In the genomic region with DNA sequence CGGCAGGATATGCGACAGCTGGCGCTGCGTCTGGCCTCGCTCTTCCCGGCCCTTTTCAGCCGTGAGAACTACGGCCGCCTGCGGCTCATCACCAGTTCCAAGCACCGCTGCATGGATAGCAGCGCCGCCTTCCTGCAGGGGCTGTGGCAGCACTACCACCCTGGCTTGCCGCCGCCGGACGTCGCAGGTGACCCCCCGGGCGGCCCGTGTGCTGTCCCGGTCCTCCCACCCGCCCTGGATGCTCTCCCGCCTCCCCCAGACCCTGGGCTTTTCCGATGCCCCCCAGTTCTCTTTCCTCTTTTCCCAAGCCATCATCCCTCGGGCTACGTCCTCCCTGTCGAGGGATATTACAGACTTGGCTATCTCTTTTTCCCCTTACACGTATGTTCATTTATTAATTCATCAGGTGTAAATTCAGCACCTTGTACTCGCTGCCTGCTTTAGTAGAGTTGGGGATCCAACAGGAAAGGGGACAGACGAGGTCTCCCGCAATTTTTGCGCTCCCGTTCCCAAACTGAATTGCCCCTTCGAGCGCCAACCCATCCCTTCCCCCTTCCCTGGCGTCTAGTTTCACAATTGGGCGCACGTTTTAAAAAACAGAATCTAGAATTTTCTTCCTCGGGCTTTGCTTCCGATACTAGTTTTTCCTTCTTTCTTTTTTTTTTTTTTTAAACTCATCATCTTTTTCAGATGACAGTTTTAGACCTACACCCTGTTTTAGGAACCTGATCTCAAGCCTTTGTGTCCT, we compare ENCODE assay signal across 8 cellular contexts. TPM values are rescaled to one million over a fixed set of nuclear protein-coding genes. Genes with fewer than 3 reads are reported as not detected.
DNase-seq lines count a peak whose midpoint lies in the region; ATAC-seq and TF ChIP-seq lines count a peak whose summit lies in the region.

No MANE protein-coding gene starts in this region.

- WGBS in ectodermal cell, 2 experiments, result 0 to 1% methylated on average over 41 of the region's 41 CpGs
- WGBS in lung, 2 donors, result 1% methylated on average over 41 of the region's 41 CpGs

- peak overlapping the region; percentile 76 for H3K27ac ChIP-seq in 22Rv1
- no peak overlapping the region for H3K27ac ChIP-seq in ectodermal cell (ENCODE audit: insufficient read depth, low read depth, low read length, poor library complexity, severe bottlenecking)
- peak overlapping the region; percentile 89 to 95 for H3K27ac ChIP-seq in lung (ENCODE audit: low read depth in 1 of 2, low read length in 1 of 2)

- H3K36me3 ChIP-seq in ectodermal cell (ENCODE audit: control insufficient read depth, insufficient read depth, low read length) (no peaks in the 10 kb centered on the region), lung (ENCODE audit: control insufficient read depth in 2 of 2, insufficient read depth in 2 of 2, low read length in 2 of 2) (no peaks in the 10 kb centered on the region)

- peak overlapping the region; percentile 65 for H3K4me3 ChIP-seq in GM12875 (ENCODE audit: low read depth, low read length)
- peak overlapping the region; percentile 91 for H3K4me3 ChIP-seq in ectodermal cell (ENCODE audit: insufficient read depth, low read depth, low read length)
- peak overlapping the region; percentile 99 for H3K4me3 ChIP-seq in lung

- H3K27me3 ChIP-seq in ectodermal cell (ENCODE audit: control insufficient read depth, insufficient read depth, low read length, poor library complexity, severe bottlenecking), result no peaks in the 10 kb centered on the region
- no peaks in the 10 kb centered on the region for H3K27me3 ChIP-seq in lung (ENCODE audit: control insufficient read depth, insufficient read depth)

- H3K9me3 ChIP-seq in ectodermal cell (ENCODE audit: control insufficient read depth, low read length), result no peaks in the 10 kb centered on the region
- no peaks in the 10 kb centered on the region for H3K9me3 ChIP-seq in lung (ENCODE audit: control insufficient read depth in 2 of 2, insufficient read depth in 1 of 2, low read length in 1 of 2)

- ATAC-seq in HG02763 (IDR thresholded peaks at IDR 0.05; ENCODE audit: unreplicated experiment), result peak; percentile 51
- ATAC-seq in lung (ENCODE audit: insufficient read depth, low FRiP score), result peak; percentile 80

- DNase-seq in NCI-H128 (lab: John Stamatoyannopoulos, UW; ENCODE audit: unreplicated experiment) (peak; percentile 2), lung (ENCODE audit: low spot score) (peak; percentile 37)
- peak; percentile 7 to 9 for DNase-seq in activated CD4-positive, alpha-beta T cell treated with anti-CD3 and anti-CD28 coated beads, Interleukin-2, amount 50 U/mL, for 24 hours (ENCODE audit: low read depth in 1 of 2, low spot score in 1 of 2)
- peak; percentile 10 for DNase-seq in stimulated activated CD8-positive, alpha-beta memory T cell treated with anti-CD3 and anti-CD28 coated beads, Interleukin-12 subunit alpha, Interleukin-12 subunit beta, amount 100 ng/mL, for 1 hour (ENCODE audit: low read depth)

- TF ChIP-seq CTCF in 22Rv1 (IDR thresholded peaks at IDR 0.05), result peak; percentile 87
- TF ChIP-seq CTCF in GM12875 (IDR thresholded peaks at IDR 0.05; ENCODE audit: borderline replicate concordance, insufficient read depth, low read depth, low read length), result peak; percentile 77
- peak; percentile 8 for TF ChIP-seq CTCF in lung (IDR thresholded peaks at IDR 0.05; ENCODE audit: control extremely low read depth, extremely low read depth)

- H3K4me1 ChIP-seq in ectodermal cell (ENCODE audit: control insufficient read depth, insufficient read depth, low read length) (peaks cover 7% of the 10 kb centered on the region), lung (ENCODE audit: control insufficient read depth in 2 of 2, insufficient read depth in 2 of 2, low read length in 2 of 2) (peaks cover 0 to 10% of the 10 kb centered on the region in 2 donors)

RNA-seq across cellular contexts. Expression of a gene that starts 0.8 kb away (rescaled TPM):
- 37.5 TPM for polyA plus RNA-seq in ectodermal cell (2013, experiment 1 of 4)
- 42.5 TPM for polyA plus RNA-seq in ectodermal cell (2013, experiment 2 of 4)
- polyA plus RNA-seq in ectodermal cell (2013, experiment 3 of 4), result 34.0 TPM
- polyA plus RNA-seq in ectodermal cell (2013, experiment 4 of 4), result 36.4 TPM
- total RNA-seq in lung, result 10 to 100 TPM; 14.2 to 31.2 TPM
- 10 to 100 TPM in 1 of 2 donors, 1 to 10 TPM in 1; 8.2 to 10.6 TPM for polyA plus RNA-seq in lung

Comparison
In these comparisons a context has a peak if more than half of its experiments do, and no peak if none do; other contexts are left out.
1. CTCF ChIP-seq: peak in every context shown above with its lines; median percentile 87 in 22Rv1; 77 in GM12875; 8 in lung.